ENCODE assay signal across 21 cellular contexts in genomic region chr18:74283646-74284045, GRCh38. TPM values are rescaled to one million over a fixed set of nuclear protein-coding genes. Genes with fewer than 3 reads are reported as not detected.
DNase-seq lines count a peak whose midpoint lies in the region; ATAC-seq, FAIRE-seq and TF ChIP-seq lines count a peak whose summit lies in the region.
"Had no signal": no experiment of that assay in that cellular context is flagged by ENCODE, and none has a peak within 500 bp of the region (broad histone marks: within the 10 kb centered on the region; RNA-seq: fewer than 3 reads in every experiment).

No MANE protein-coding gene starts in this region.

- H3K36me3 Mint-ChIP-seq in endodermal cell (ENCODE audit: low read depth), result no peaks in the 10 kb centered on the region

- H3K27me3 ChIP-seq in heart right ventricle, result no peaks in the 10 kb centered on the region
- no peaks in the 10 kb centered on the region for H3K27me3 ChIP-seq in endodermal cell (ENCODE audit: control insufficient read depth, insufficient read depth, low read length, poor library complexity, severe bottlenecking)
- H3K27me3 ChIP-seq in neuronal stem cell (ENCODE audit: control insufficient read depth in 3 of 3, insufficient read depth in 3 of 3, low read depth in 1 of 3, low read length in 3 of 3), result no peaks in the 10 kb centered on the region
- no peaks in the 10 kb centered on the region for H3K27me3 ChIP-seq in vagina
- H3K27me3 ChIP-seq: spleen had no signal

- TF ChIP-seq CTCF in heart right ventricle (IDR thresholded peaks at IDR 0.05) (no peak), endodermal cell (conservative IDR thresholded peaks at IDR 0.05) (no peak), vagina (IDR thresholded peaks at IDR 0.05) (no peak), D721Med (IDR thresholded peaks at IDR 0.05; ENCODE audit: insufficient read depth, missing control alignments) (no peak)

- H4K91ac ChIP-seq in neuronal stem cell (ENCODE audit: low read depth, low read length, poor library complexity), result no peak overlapping the region

- H3K14ac ChIP-seq in neuronal stem cell (ENCODE audit: low read length), result no peak overlapping the region

- H3K23ac ChIP-seq in neuronal stem cell (ENCODE audit: low read depth, low read length, poor library complexity), result no peak overlapping the region

- intact Hi-C loops in heart right ventricle (cut with DNase I), result no loop called here
- intact Hi-C loops in left ventricle myocardium superior (cut with micrococcal nuclease), result no loop called here
- intact Hi-C loops in vagina (cut with DNase I), result no loop called here

- peak overlapping the region; percentile 82 for H3K18ac ChIP-seq in neuronal stem cell (ENCODE audit: low read length)

- H3K4me2 ChIP-seq in neuronal stem cell (ENCODE audit: insufficient read depth, low read length, poor library complexity, severe bottlenecking), result no peak overlapping the region

- no peak overlapping the region for H2BK15ac ChIP-seq in neuronal stem cell (ENCODE audit: low read length)

- H2AFZ ChIP-seq in neuronal stem cell (ENCODE audit: low read length), result no peak overlapping the region

- 66 to 74% methylated on average over 10 of the region's 10 CpGs for WGBS in heart right ventricle, 2 donors
- WGBS in endodermal cell (ENCODE audit: insufficient coverage in 1 of 2, insufficient read length in 1 of 2), 2 experiments, result 86 to 89% methylated on average over 8 to 10 of the region's 10 CpGs
- WGBS in neuronal stem cell (ENCODE audit: extremely low coverage in 2 of 2, insufficient read length in 2 of 2, insufficient replicate concordance in 1 of 2), 2 donors, result no CpG with 5 or more reads among the region's 10 CpGs

- no peak for FAIRE-seq in D721Med (lab: Jason Lieb, UNC)
- FAIRE-seq: endometrium had no signal

- no peak overlapping the region for H3K4ac ChIP-seq in neuronal stem cell (ENCODE audit: low read length)

- no peak overlapping the region for H4K8ac ChIP-seq in neuronal stem cell (ENCODE audit: low read depth, low read length)

- H3K27ac ChIP-seq in heart right ventricle, result peak overlapping the region in 8 of 10 donors; percentile 77 to 94 (median 82)
- H3K27ac ChIP-seq in endodermal cell (ENCODE audit: low read depth, low read length), result no peak overlapping the region
- no peak overlapping the region for H3K27ac ChIP-seq in neuronal stem cell (replicated peaks; ENCODE audit: low read length)
- peak overlapping the region; percentile 17 for H3K27ac ChIP-seq in vagina

- no peak overlapping the region for H2AK5ac ChIP-seq in neuronal stem cell (ENCODE audit: low read depth, low read length)

- peak overlapping the region; percentile 31 for H3K4me3 Mint-ChIP-seq in endodermal cell
- H3K4me3 Mint-ChIP-seq: CD4-positive, CD25-positive, alpha-beta regulatory T cell had no signal

- no peak for DNase-seq in heart right ventricle
- no peak for DNase-seq in left ventricle myocardium superior
- peak; percentile 54 for DNase-seq in endodermal cell
- DNase-seq in neuronal stem cell (ENCODE audit: low spot score), result no peak
- no peak for DNase-seq in vagina (ENCODE audit: extremely low spot score in 2 of 2)
- no peak for DNase-seq in D721Med (ENCODE audit: insufficient read length, low spot score)
- no peak for DNase-seq in activated CD4-positive, CD25-positive, alpha-beta regulatory T cell treated with anti-CD3 and anti-CD28 coated beads, Interleukin-2, amount 50 U/mL, for 72 hours
- no peak for DNase-seq in activated gamma-delta T cell treated with Interleukin-2 at 50 U/mL for 16 hours
- DNase-seq: activated CD4-positive, CD25-positive, alpha-beta regulatory T cell; amniotic stem cell; CD4-positive, CD25-positive, alpha-beta regulatory T cell; Kasumi-1; posterior cingulate gyrus; spleen had no signal

- TF ChIP-seq POLR2A in vagina (IDR thresholded peaks at IDR 0.05), result no peak

- H2BK12ac ChIP-seq in neuronal stem cell (ENCODE audit: low read length), result no peak overlapping the region

- ATAC-seq in heart right ventricle, result no peak
- no peak for ATAC-seq in left ventricle myocardium superior

- H3K27ac Mint-ChIP-seq in endodermal cell, result peak overlapping the region; percentile 56
- H3K27ac Mint-ChIP-seq: activated T-helper 2 cell treated with anti-CD3 and anti-CD28 coated beads, Interferon-gamma antibody, Interleukin-2, Interleukin-4, amounts not matched to agents 10 μg/mL and 5 μg/mL and 100 μg/mL, durations not matched to agents 14 hours and 24 hours and 36 hours had no signal

- H3K79me1 ChIP-seq in neuronal stem cell (ENCODE audit: low read depth, low read length), result no peaks in the 10 kb centered on the region

- no peak overlapping the region for H3K4me3 ChIP-seq in heart right ventricle
- H3K4me3 ChIP-seq in endodermal cell (ENCODE audit: low read length), result no peak overlapping the region
- no peak overlapping the region for H3K4me3 ChIP-seq in neuronal stem cell (ENCODE audit: low read length in 2 of 2)
- H3K4me3 ChIP-seq in vagina, result no peak overlapping the region
- H3K4me3 ChIP-seq: HAP-1, spleen had no signal

- H3K9ac ChIP-seq in endodermal cell (ENCODE audit: extremely low read depth, low read length, poor library complexity, severe bottlenecking) (no peak overlapping the region), neuronal stem cell (ENCODE audit: low read depth, low read length, poor library complexity) (no peak overlapping the region)

- H3K9me3 Mint-ChIP-seq in endodermal cell, result no peaks in the 10 kb centered on the region
- H3K9me3 Mint-ChIP-seq: activated T-helper 2 cell treated with anti-CD3 and anti-CD28 coated beads, Interferon-gamma antibody, Interleukin-2, Interleukin-4, amounts not matched to agents 10 μg/mL and 5 μg/mL and 100 μg/mL, durations not matched to agents 14 hours and 24 hours and 36 hours; CD4-positive, CD25-positive, alpha-beta regulatory T cell had no signal

- H3K4me1 Mint-ChIP-seq in endodermal cell, result peaks cover 61% of the 10 kb centered on the region

- H3K27me3 Mint-ChIP-seq in endodermal cell (ENCODE audit: insufficient read depth), result no peaks in the 10 kb centered on the region
- H3K27me3 Mint-ChIP-seq: CD4-positive, CD25-positive, alpha-beta regulatory T cell had no signal

- H3K4me1 ChIP-seq in heart right ventricle (peaks cover 23 to 74% (median 59%) of the 10 kb centered on the region in 9 donors), endodermal cell (ENCODE audit: control insufficient read depth, insufficient read depth, low read length) (no peaks in the 10 kb centered on the region), neuronal stem cell (ENCODE audit: control insufficient read depth in 2 of 2, insufficient read depth in 1 of 2, low read depth in 1 of 2, low read length in 2 of 2) (peaks cover 25 to 32% of the 10 kb centered on the region in 2 donors), vagina (peaks cover 46% of the 10 kb centered on the region)
- H3K4me1 ChIP-seq: HAP-1 had no signal

- H3K9me3 ChIP-seq in heart right ventricle (no peaks in the 10 kb centered on the region), endodermal cell (ENCODE audit: control insufficient read depth, low read length) (no peaks in the 10 kb centered on the region), neuronal stem cell (replicated peaks in 1 of 2; ENCODE audit: control insufficient read depth in 2 of 2, insufficient read depth in 1 of 2, low read depth in 1 of 2, low read length in 2 of 2) (no peaks in the 10 kb centered on the region), vagina (no peaks in the 10 kb centered on the region)
- H3K9me3 ChIP-seq: HAP-1, spleen had no signal

- no peak overlapping the region for H2BK5ac ChIP-seq in neuronal stem cell (ENCODE audit: low read length)

- peaks cover 0 to 3% (median 0%) of the 10 kb centered on the region in 9 donors for H3K36me3 ChIP-seq in heart right ventricle
- no peaks in the 10 kb centered on the region for H3K36me3 ChIP-seq in endodermal cell (ENCODE audit: control insufficient read depth, insufficient read depth, low read length)
- no peaks in the 10 kb centered on the region for H3K36me3 ChIP-seq in neuronal stem cell (replicated peaks in 1 of 2; ENCODE audit: control insufficient read depth in 2 of 2, insufficient read depth in 2 of 2, low read length in 2 of 2)
- H3K36me3 ChIP-seq in vagina, result peaks cover 0 to 4% of the 10 kb centered on the region in 2 donors
- H3K36me3 ChIP-seq: HAP-1, spleen had no signal

- no peak overlapping the region for H2BK120ac ChIP-seq in neuronal stem cell (ENCODE audit: low read depth, low read length)

RNA-seq across cellular contexts. Expression of gene CYB5A, which starts 8.1 kb away (rescaled TPM):
- total RNA-seq in heart right ventricle, result 100 to 1,000 TPM in 2 of 10 donors, 10 to 100 TPM in 8; 61.0 to 121 (median 78.0) TPM
- polyA plus RNA-seq in heart right ventricle, result 10 to 100 TPM; 40.4 to 47.5 TPM
- 103 TPM for total RNA-seq in left ventricle myocardium superior
- 100 to 1,000 TPM in 1 of 2 donors, 10 to 100 TPM in 1; 72.6 to 124 TPM for total RNA-seq in endodermal cell
- polyA plus RNA-seq in endodermal cell (2013, experiment 1 of 2), result 63.3 TPM
- 48.4 TPM for polyA plus RNA-seq in endodermal cell (2013, experiment 2 of 2)
- polyA plus RNA-seq in neuronal stem cell (2013, experiment 1 of 2), result 27.2 TPM
- polyA plus RNA-seq in neuronal stem cell (2013, experiment 2 of 2), result 26.7 TPM
- total RNA-seq in vagina, result 88.6 TPM

RNA-seq across cellular contexts. Expression of gene C18orf63, which starts 32.0 kb away (rescaled TPM):
- total RNA-seq in heart right ventricle (not detected), left ventricle myocardium superior (not detected), endodermal cell (not detected), vagina (not detected)
- polyA plus RNA-seq in heart right ventricle, result not detected
- polyA plus RNA-seq in endodermal cell (2013, experiment 1 of 2), result not detected
- polyA plus RNA-seq in endodermal cell (2013, experiment 2 of 2), result not detected
- polyA plus RNA-seq in neuronal stem cell (2013, experiment 1 of 2), result not detected
- polyA plus RNA-seq in neuronal stem cell (2013, experiment 2 of 2), result not detected
- total RNA-seq: activated T-helper 2 cell treated with anti-CD3 and anti-CD28 coated beads, Interferon-gamma antibody, Interleukin-2, Interleukin-4, amounts not matched to agents 10 μg/mL and 5 μg/mL and 100 μg/mL, durations not matched to agents 14 hours and 24 hours and 36 hours; CD4-positive, CD25-positive, alpha-beta regulatory T cell; fibroblast of villous mesenchyme; left lobe of liver; T-helper 1 cell treated with Interleukin-12 subunit alpha and Interleukin-12 subunit beta and Interleukin-4 antibody, amounts not matched to agents 30 ng/mL and 1 ng/mL, for 36 hours; ureter had no signal
- polyA plus RNA-seq: CD4-positive, CD25-positive, alpha-beta regulatory T cell had no signal

Comparison
In these comparisons a context has a peak if more than half of its experiments do, and no peak if none do; other contexts are left out.
1. H3K27ac ChIP-seq: peak in heart right ventricle (8 of 10) and vagina (single experiment); none in endodermal cell (single experiment) and neuronal stem cell (single experiment).